ENCODE assay signal across 1 cellular context in genomic region chr7:11748884-11749283, GRCh38.
TF ChIP-seq lines count a peak whose summit lies in the region.

No MANE protein-coding gene starts in this region.

TF ChIP-seq in GM12878, 131 proteins besides CTCF, POLR2A, EP300 and RAD21:
- TF ChIP-seq STAT3 (IDR thresholded peaks at IDR 0.05; ENCODE audit: low read depth, low read length), result no peak
- no peak for TF ChIP-seq SIX5 (IDR thresholded peaks at IDR 0.05; ENCODE audit: low read depth, low read length, severe bottlenecking)
- TF ChIP-seq ZBED1 (IDR thresholded peaks at IDR 0.05; ENCODE audit: borderline replicate concordance), result no peak
- no peak for TF ChIP-seq IRF3 (IDR thresholded peaks at IDR 0.05)
- no peak for TF ChIP-seq IRF4 (IDR thresholded peaks at IDR 0.05; ENCODE audit: low read depth, low read length)
- no peak for TF ChIP-seq ZNF217 (IDR thresholded peaks at IDR 0.05)
- TF ChIP-seq MYC (IDR thresholded peaks at IDR 0.05; ENCODE audit: insufficient read depth, insufficient read length, insufficient replicate concordance, low read length, severe bottlenecking), result no peak
- TF ChIP-seq ZZZ3 (IDR thresholded peaks at IDR 0.05; ENCODE audit: control insufficient read depth, insufficient read length, low read depth), result no peak
- no peak for TF ChIP-seq KDM1A (IDR thresholded peaks at IDR 0.05; ENCODE audit: borderline replicate concordance)
